Comparison of ENCODE assay signal across 32 cellular contexts in the genomic region with DNA sequence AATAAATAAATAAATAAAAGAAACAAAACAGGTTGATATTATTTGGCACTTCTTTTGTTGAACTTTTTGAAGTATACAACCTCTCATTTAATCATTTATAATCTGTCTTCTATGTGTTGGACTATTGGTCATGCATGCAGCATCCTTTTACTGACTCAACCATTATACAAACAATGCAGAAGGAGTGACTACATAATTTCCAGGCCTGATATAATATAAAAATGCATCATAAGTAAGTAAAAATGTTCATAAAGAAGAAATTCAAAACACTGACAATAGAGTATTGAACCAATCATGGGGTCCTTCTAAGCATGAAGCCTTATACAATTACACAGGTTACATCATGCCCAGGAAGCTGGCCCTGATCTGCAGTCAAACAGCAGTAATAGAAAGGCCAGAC.
DNase-seq lines count a peak whose midpoint lies in the region; ATAC-seq, FAIRE-seq and TF ChIP-seq lines count a peak whose summit lies in the region.
"Had no signal": no experiment of that assay in that cellular context is flagged by ENCODE, and none has a peak within 500 bp of the region (broad histone marks: within the 10 kb centered on the region; RNA-seq: fewer than 3 reads in every experiment).

No MANE protein-coding gene starts in this region.

- DNase-seq in EH (ENCODE audit: low read depth) (peak; percentile 48), RCC 7860 (ENCODE audit: low spot score) (peak; percentile 38), epithelial cell of esophagus (ENCODE audit: low read depth) (peak; percentile 58), kidney tubule cell (ENCODE audit: low spot score) (peak; percentile 67), ureter (ENCODE audit: low spot score) (no peak), D341Med (ENCODE audit: low spot score) (no peak)
- DNase-seq: activated CD8-positive, alpha-beta T cell treated with anti-CD3 and anti-CD28 coated beads for 36 hours; amygdala; BE2C; CD8-positive, alpha-beta T cell; DMS 273 treated with DMSO at 0.1 percent for 48 hours; effector CD8-positive, alpha-beta T cell; hippocampal formation; Karpas-422; NCI-H1436; NCI-H2081 treated with DMSO at 0.1 percent for 48 hours; NCI-H2227 treated with DMSO at 0.1 percent for 48 hours; NCI-H69; stimulated activated naive CD4-positive, alpha-beta T cell treated with Interleukin-2 at 50 U/mL for 16 hours; SW 1271; uterus had no signal

- H3K36me3 ChIP-seq in gastroesophageal sphincter, result no peaks in the 10 kb centered on the region
- H3K36me3 ChIP-seq: BE2C, thoracic aorta had no signal

- H3K27me3 ChIP-seq in gastroesophageal sphincter, result no peaks in the 10 kb centered on the region
- H3K27me3 ChIP-seq: BE2C, uterus had no signal

- H3K4me3 ChIP-seq in epithelial cell of esophagus (ENCODE audit: low read length) (no peak overlapping the region), gastroesophageal sphincter (no peak overlapping the region)
- H3K4me3 ChIP-seq: smooth muscle cell, thoracic aorta, uterus had no signal

- no peaks in the 10 kb centered on the region for H3K4me1 ChIP-seq in gastroesophageal sphincter
- H3K4me1 ChIP-seq: BE2C, uterus had no signal

- no peak for TF ChIP-seq EP300 in gastroesophageal sphincter (IDR thresholded peaks at IDR 0.05)

- TF ChIP-seq CTCF in epithelial cell of esophagus (IDR thresholded peaks at IDR 0.05; ENCODE audit: insufficient read depth, low read depth, low read length, missing control alignments) (no peak), gastroesophageal sphincter (IDR thresholded peaks at IDR 0.05) (no peak)

- no peak overlapping the region for H3K27ac ChIP-seq in gastroesophageal sphincter
- H3K27ac ChIP-seq: thoracic aorta, uterus had no signal

- no peak for ATAC-seq in HG03025 (IDR thresholded peaks at IDR 0.05; ENCODE audit: low FRiP score, unreplicated experiment)
- ATAC-seq in gastroesophageal sphincter, result no peak
- ATAC-seq: activated CD8-positive, alpha-beta T cell treated with anti-CD3 and anti-CD28 coated beads for 36 hours; activated T-helper 17 cell treated with anti-CD3 and anti-CD28 coated beads, Interleukin-2, amount 50 U/mL, for 72 hours; CD8-positive, alpha-beta T cell; esophagus mucosa; HepG2; Panc1 had no signal

- no peaks in the 10 kb centered on the region for H3K9me3 ChIP-seq in gastroesophageal sphincter
- H3K9me3 ChIP-seq: BE2C, thoracic aorta, uterus had no signal

- peak; percentile 66 for FAIRE-seq in RCC 7860 (lab: Jason Lieb, UNC)
- FAIRE-seq: colon, GM12892, H54, HepG2 had no signal

- TF ChIP-seq POLR2A in gastroesophageal sphincter (IDR thresholded peaks at IDR 0.05), result no peak

Comparison
In these comparisons a context has a peak if more than half of its experiments do, and no peak if none do; other contexts are left out.
1. DNase-seq: peak in EH (single experiment), RCC 7860 (single experiment), epithelial cell of esophagus (single experiment) and kidney tubule cell (single experiment); none in ureter (single experiment) and D341Med (single experiment).